ENCODE assay signal across 34 cellular contexts in genomic region chr12:39792938-39793337, GRCh38.
"Had no signal": no experiment of that assay in that cellular context is flagged by ENCODE, and none has a peak within 500 bp of the region (broad histone marks: within the 10 kb centered on the region; RNA-seq: fewer than 3 reads in every experiment).

No MANE protein-coding gene starts in this region.

- ATAC-seq: activated CD8-positive, alpha-beta T cell treated with anti-CD3 and anti-CD28 coated beads for 36 hours; activated naive CD4-positive, alpha-beta T cell treated with anti-CD3 and anti-CD28 coated beads, Interleukin-2, amount 50 U/mL, for 72 hours; activated T-cell treated with anti-CD3 and anti-CD28 coated beads, Interleukin-2, amount 50 U/mL, for 4 hours; activated T-cell treated with anti-CD3 and anti-CD28 coated beads, Interleukin-2, amount 50 U/mL, for 72 hours; activated T-helper 17 cell treated with anti-CD3 and anti-CD28 coated beads, Interleukin-2, amount 50 U/mL, for 72 hours; body of pancreas had no signal

- H3K4me3 ChIP-seq: adrenal gland, body of pancreas, breast epithelium had no signal

- H3K4me1 ChIP-seq: adrenal gland, body of pancreas, breast epithelium had no signal

- H3K27ac ChIP-seq: adrenal gland, body of pancreas, brain microvascular endothelial cell, breast epithelium, VCaP had no signal

- H3K27me3 ChIP-seq: adrenal gland, body of pancreas, brain microvascular endothelial cell, breast epithelium had no signal

- H3K36me3 ChIP-seq: adrenal gland, brain microvascular endothelial cell, breast epithelium had no signal

- FAIRE-seq: astrocyte, TTC549 had no signal

- H3K9me3 ChIP-seq: adrenal gland, body of pancreas, breast epithelium had no signal

- DNase-seq: activated B cell treated with CpG ODN at 0.5 μM for 24 hours; activated CD4-positive, alpha-beta memory T cell treated with anti-CD3 and anti-CD28 coated beads for 36 hours; activated CD4-positive, alpha-beta T cell treated with anti-CD3 and anti-CD28 coated beads for 4 hours; activated CD4-positive, alpha-beta T cell treated with anti-CD3 and anti-CD28 coated beads, Interleukin-2, amount 10 ng/mL, durations not matched to agents 24 days and 14 days; activated CD4-positive, alpha-beta T cell treated with anti-CD3 and anti-CD28 coated beads, Interleukin-2, amount 50 U/mL, for 1 hour; activated CD4-positive, alpha-beta T cell treated with anti-CD3 and anti-CD28 coated beads, Interleukin-2, amount 50 U/mL, for 4 hours; activated CD4-positive, CD25-positive, alpha-beta regulatory T cell treated with anti-CD3 and anti-CD28 coated beads, Interleukin-2, amount 50 U/mL, for 72 hours; activated CD8-positive, alpha-beta memory T cell treated with anti-CD3 and anti-CD28 coated beads, Interleukin-2, amount 50 U/mL, for 4 hours; activated CD8-positive, alpha-beta T cell treated with anti-CD3 and anti-CD28 coated beads for 36 hours; activated effector memory CD4-positive, alpha-beta T cell treated with anti-CD3 and anti-CD28 coated beads, Interleukin-2, amount 50 U/mL, for 16 hours; activated gamma-delta T cell treated with Interleukin-2 at 50 U/mL for 16 hours; activated naive CD4-positive, alpha-beta T cell; activated naive CD4-positive, alpha-beta T cell treated with anti-CD3 and anti-CD28 coated beads for 36 hours; activated naive CD4-positive, alpha-beta T cell treated with anti-CD3 and anti-CD28 coated beads, Interleukin-2, amount 50 U/mL, for 16 hours; activated naive CD8-positive, alpha-beta T cell treated with anti-CD3 and anti-CD28 coated beads for 36 hours; activated T-cell treated with anti-CD3 and anti-CD28 coated beads for 4 hours; activated T-cell treated with anti-CD3 and anti-CD28 coated beads, Interleukin-2, amount 50 U/mL, for 1 hour; activated T-cell treated with anti-CD3 and anti-CD28 coated beads, Interleukin-2, amount 50 U/mL, for 4 hours; activated T-cell treated with anti-CD3 and anti-CD28 coated beads, Interleukin-2, amount 50 U/mL, for 72 hours; adrenal gland; amniotic stem cell; aorta; body of pancreas; brain microvascular endothelial cell; central memory CD4-positive, alpha-beta T cell; T-helper 1 cell; T-helper 2 cell; T-helper 9 cell had no signal
